ENCODE assay signal across 24 cellular contexts in genomic region chr2:59034791-59035190, GRCh38.
DNase-seq lines count a peak whose midpoint lies in the region; ATAC-seq, FAIRE-seq and TF ChIP-seq lines count a peak whose summit lies in the region.
"Had no signal": no experiment of that assay in that cellular context is flagged by ENCODE, and none has a peak within 500 bp of the region (broad histone marks: within the 10 kb centered on the region; RNA-seq: fewer than 3 reads in every experiment).

No MANE protein-coding gene starts in this region.

- no peak for TF ChIP-seq CTCF in A549 (IDR thresholded peaks at IDR 0.05)
- no peak for TF ChIP-seq CTCF in WTC11 (IDR thresholded peaks at IDR 0.05)
- no peak for TF ChIP-seq CTCF in right atrium auricular region (IDR thresholded peaks at IDR 0.05)

- H3K18ac ChIP-seq in mesendoderm (ENCODE audit: low read length), result no peak overlapping the region

- H2BK15ac ChIP-seq in mesendoderm (replicated peaks; ENCODE audit: low read depth), result no peak overlapping the region

- TF ChIP-seq POLR2A in A549 (IDR thresholded peaks at IDR 0.05; ENCODE audit: low read length), result no peak

- no peaks in the 10 kb centered on the region for H3K4me1 ChIP-seq in A549
- no peaks in the 10 kb centered on the region for H3K4me1 ChIP-seq in mesendoderm (ENCODE audit: control insufficient read depth, low read depth, low read length)
- no peaks in the 10 kb centered on the region for H3K4me1 ChIP-seq in right atrium auricular region
- H3K4me1 ChIP-seq: esophagus squamous epithelium had no signal

- H3K4me1 Mint-ChIP-seq in WTC11, result no peaks in the 10 kb centered on the region

- H3K27ac ChIP-seq in A549 (no peak overlapping the region), mesendoderm (ENCODE audit: low read depth, low read length) (no peak overlapping the region), right atrium auricular region (no peak overlapping the region)
- H3K27ac ChIP-seq: esophagus squamous epithelium, neutrophil, thoracic aorta had no signal

- no peak overlapping the region for H3K9ac ChIP-seq in mesendoderm (ENCODE audit: low read length)

- CTCF ChIA-PET in A549 (lab: Yijun Ruan, JAX) (interaction anchor here (1.7 kb wide), 1 partner anchor 10 kb away, joined by 6 read pairs; no protein-coding TSS in a partner anchor), WTC11 (lab: Charles Lee) (interaction anchor here (3.2 kb wide), 1 partner anchor 9 kb away, joined by 10 read pairs; no protein-coding TSS in a partner anchor)

- H3K79me2 ChIP-seq in mesendoderm (ENCODE audit: control insufficient read depth, insufficient read depth, low read length), result no peaks in the 10 kb centered on the region

- H3K27ac Mint-ChIP-seq in WTC11, result no peak overlapping the region
- H3K27ac Mint-ChIP-seq: activated CD4-positive, alpha-beta memory T cell treated with anti-CD3 and anti-CD28 coated beads for 36 hours; CD4-positive, alpha-beta T cell had no signal

- no peak for TF ChIP-seq EP300 in A549 (IDR thresholded peaks at IDR 0.05)

- H3K4me2 ChIP-seq in A549 (no peak overlapping the region), mesendoderm (ENCODE audit: low read length) (no peak overlapping the region)

- DNase-seq in A549 (ENCODE audit: low read depth in 1 of 2, low spot score in 1 of 2), result no peak
- peak; percentile 1 for DNase-seq in EL
- DNase-seq in WTC11 (ENCODE audit: low spot score), result no peak
- DNase-seq in mesendoderm, result peak; percentile 10
- no peak for DNase-seq in occipital lobe (lab: John Stamatoyannopoulos, UW)
- DNase-seq in right atrium auricular region (ENCODE audit: low spot score), result no peak
- DNase-seq: activated CD4-positive, alpha-beta memory T cell treated with anti-CD3 and anti-CD28 coated beads for 36 hours; activated naive CD4-positive, alpha-beta T cell; activated T-cell treated with anti-CD3 and anti-CD28 coated beads for 4 hours; anterior cingulate cortex; CD4-positive, alpha-beta T cell; effector memory CD4-positive, alpha-beta T cell; esophagus squamous epithelium; glutamatergic neuron; GOT3; NCI-H1105; NCI-H2171 treated with DMSO at 0.1 percent for 48 hours; NK-92 treated with Interleukin-12 subunit alpha and Interleukin-12 subunit beta, amount 100 ng/mL, for 24 hours; stimulated activated CD4-positive, alpha-beta T cell treated with anti-CD3 and anti-CD28 coated beads, Interleukin-12 subunit alpha, Interleukin-12 subunit beta, amount 100 ng/mL, for 4 hours had no signal

- H3K4ac ChIP-seq in mesendoderm (ENCODE audit: low read depth, low read length), result no peak overlapping the region

- H3K36me3 ChIP-seq in mesendoderm (ENCODE audit: control insufficient read depth, insufficient read depth, low read length) (no peaks in the 10 kb centered on the region), right atrium auricular region (no peaks in the 10 kb centered on the region)
- H3K36me3 ChIP-seq: esophagus squamous epithelium, neutrophil, thoracic aorta had no signal

- no peak overlapping the region for H2AK5ac ChIP-seq in mesendoderm (ENCODE audit: low read length)

- H3K79me1 ChIP-seq in mesendoderm (ENCODE audit: low read length), result no peaks in the 10 kb centered on the region

- no peaks in the 10 kb centered on the region for H3K27me3 Mint-ChIP-seq in WTC11 (ENCODE audit: low read depth)
- H3K27me3 Mint-ChIP-seq: activated CD4-positive, alpha-beta memory T cell treated with anti-CD3 and anti-CD28 coated beads for 36 hours; CD4-positive, alpha-beta T cell had no signal

- no peaks in the 10 kb centered on the region for H3K27me3 ChIP-seq in mesendoderm (ENCODE audit: insufficient read depth, low read length, poor library complexity)
- no peaks in the 10 kb centered on the region for H3K27me3 ChIP-seq in right atrium auricular region
- H3K27me3 ChIP-seq: neutrophil had no signal

- no peak overlapping the region for H4K5ac ChIP-seq in mesendoderm (ENCODE audit: low read length)

- no peak for FAIRE-seq in A549 (lab: Jason Lieb, UNC)
- FAIRE-seq: RCC 7860 had no signal

- POLR2A ChIA-PET in A549 (lab: Yijun Ruan, JAX), result no interaction called here
- POLR2A ChIA-PET in WTC11 (lab: Charles Lee), result no interaction called here

- H3K23ac ChIP-seq in mesendoderm (ENCODE audit: low read length), result no peak overlapping the region

- no peak overlapping the region for H3K4me3 Mint-ChIP-seq in WTC11
- H3K4me3 Mint-ChIP-seq: activated CD4-positive, alpha-beta memory T cell treated with anti-CD3 and anti-CD28 coated beads for 36 hours; CD4-positive, alpha-beta T cell had no signal

- H3K4me3 ChIP-seq in A549 (no peak overlapping the region), mesendoderm (ENCODE audit: low read length) (no peak overlapping the region), right atrium auricular region (no peak overlapping the region)
- H3K4me3 ChIP-seq: esophagus squamous epithelium, thoracic aorta had no signal

- WGBS in A549 (ENCODE audit: missing lambda C conversion rate), result 0% methylated on average over 2 of the region's 2 CpGs
- WGBS in mesendoderm (ENCODE audit: extremely low coverage, insufficient coverage, low lambda C conversion rate), result no CpG with 5 or more reads among the region's 2 CpGs

- H3K56ac ChIP-seq in mesendoderm (ENCODE audit: low read length), result no peak overlapping the region

- H2BK5ac ChIP-seq in mesendoderm (ENCODE audit: low read length), result no peak overlapping the region

- ATAC-seq in A549, result peak; percentile 24 to 49; a peak in 4 of 6 replicates
- ATAC-seq in WTC11, result peak; percentile 48
- ATAC-seq in HG03354 (IDR thresholded peaks at IDR 0.05; ENCODE audit: poor library complexity, severe bottlenecking, unreplicated experiment), result no peak
- no peak for ATAC-seq in HG02763 (IDR thresholded peaks at IDR 0.05; ENCODE audit: unreplicated experiment)

- H3K9me3 ChIP-seq in A549 (0 out of 3 replicates have a peak, but pooled peaks cover 5% of the 10 kb centered on the region), right atrium auricular region (no peaks in the 10 kb centered on the region)
- H3K9me3 ChIP-seq: neutrophil, thoracic aorta had no signal

- no peaks in the 10 kb centered on the region for H3K36me3 Mint-ChIP-seq in WTC11
- H3K36me3 Mint-ChIP-seq: activated CD4-positive, alpha-beta memory T cell treated with anti-CD3 and anti-CD28 coated beads for 36 hours had no signal

- H3K9me3 Mint-ChIP-seq in WTC11, result peaks cover 7% of the 10 kb centered on the region; the same call in 1 of the 2 replicates

- no peak for TF ChIP-seq RAD21 in A549 (conservative IDR thresholded peaks at IDR 0.05 in 1 of 2, IDR thresholded peaks at IDR 0.05 in 1 of 2)

- no peak overlapping the region for H4K8ac ChIP-seq in mesendoderm (ENCODE audit: low read depth, low read length)

- no peak overlapping the region for H2BK120ac ChIP-seq in mesendoderm (ENCODE audit: low read depth, low read length)

TF ChIP-seq in A549, 52 proteins besides CTCF, POLR2A, EP300 and RAD21 (continues in another document):
- no peak for TF ChIP-seq JUNB (IDR thresholded peaks at IDR 0.05)
- TF ChIP-seq, protein P1, sequence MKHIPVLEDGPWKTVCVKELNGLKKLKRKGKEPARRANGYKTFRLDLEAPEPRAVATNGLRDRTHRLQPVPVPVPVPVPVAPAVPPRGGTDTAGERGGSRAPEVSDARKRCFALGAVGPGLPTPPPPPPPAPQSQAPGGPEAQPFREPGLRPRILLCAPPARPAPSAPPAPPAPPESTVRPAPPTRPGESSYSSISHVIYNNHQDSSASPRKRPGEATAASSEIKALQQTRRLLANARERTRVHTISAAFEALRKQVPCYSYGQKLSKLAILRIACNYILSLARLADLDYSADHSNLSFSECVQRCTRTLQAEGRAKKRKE (CRISPR knock-in tag; IDR thresholded peaks at IDR 0.05; ENCODE audit: low read depth), result no peak
- no peak for TF ChIP-seq JUN (IDR thresholded peaks at IDR 0.05)
- no peak for TF ChIP-seq ZFP36 (IDR thresholded peaks at IDR 0.05; ENCODE audit: borderline replicate concordance, partially characterized antibody)
- TF ChIP-seq RNF2 (IDR thresholded peaks at IDR 0.05; ENCODE audit: borderline replicate concordance, low read depth), result no peak
- TF ChIP-seq PHF8 (IDR thresholded peaks at IDR 0.05; ENCODE audit: borderline replicate concordance, low read depth), result no peak
- TF ChIP-seq TFCP2L1 (CRISPR knock-in tag; IDR thresholded peaks at IDR 0.05), result no peak
- TF ChIP-seq ELK1 (IDR thresholded peaks at IDR 0.05; ENCODE audit: low read depth, low read length), result no peak

TF ChIP-seq in WTC11, 78 proteins besides CTCF, POLR2A, EP300 and RAD21 (continues in another document):
- no peak for TF ChIP-seq ATF3 (CRISPR knock-in tag; conservative IDR thresholded peaks at IDR 0.05)
- TF ChIP-seq, protein P2, sequence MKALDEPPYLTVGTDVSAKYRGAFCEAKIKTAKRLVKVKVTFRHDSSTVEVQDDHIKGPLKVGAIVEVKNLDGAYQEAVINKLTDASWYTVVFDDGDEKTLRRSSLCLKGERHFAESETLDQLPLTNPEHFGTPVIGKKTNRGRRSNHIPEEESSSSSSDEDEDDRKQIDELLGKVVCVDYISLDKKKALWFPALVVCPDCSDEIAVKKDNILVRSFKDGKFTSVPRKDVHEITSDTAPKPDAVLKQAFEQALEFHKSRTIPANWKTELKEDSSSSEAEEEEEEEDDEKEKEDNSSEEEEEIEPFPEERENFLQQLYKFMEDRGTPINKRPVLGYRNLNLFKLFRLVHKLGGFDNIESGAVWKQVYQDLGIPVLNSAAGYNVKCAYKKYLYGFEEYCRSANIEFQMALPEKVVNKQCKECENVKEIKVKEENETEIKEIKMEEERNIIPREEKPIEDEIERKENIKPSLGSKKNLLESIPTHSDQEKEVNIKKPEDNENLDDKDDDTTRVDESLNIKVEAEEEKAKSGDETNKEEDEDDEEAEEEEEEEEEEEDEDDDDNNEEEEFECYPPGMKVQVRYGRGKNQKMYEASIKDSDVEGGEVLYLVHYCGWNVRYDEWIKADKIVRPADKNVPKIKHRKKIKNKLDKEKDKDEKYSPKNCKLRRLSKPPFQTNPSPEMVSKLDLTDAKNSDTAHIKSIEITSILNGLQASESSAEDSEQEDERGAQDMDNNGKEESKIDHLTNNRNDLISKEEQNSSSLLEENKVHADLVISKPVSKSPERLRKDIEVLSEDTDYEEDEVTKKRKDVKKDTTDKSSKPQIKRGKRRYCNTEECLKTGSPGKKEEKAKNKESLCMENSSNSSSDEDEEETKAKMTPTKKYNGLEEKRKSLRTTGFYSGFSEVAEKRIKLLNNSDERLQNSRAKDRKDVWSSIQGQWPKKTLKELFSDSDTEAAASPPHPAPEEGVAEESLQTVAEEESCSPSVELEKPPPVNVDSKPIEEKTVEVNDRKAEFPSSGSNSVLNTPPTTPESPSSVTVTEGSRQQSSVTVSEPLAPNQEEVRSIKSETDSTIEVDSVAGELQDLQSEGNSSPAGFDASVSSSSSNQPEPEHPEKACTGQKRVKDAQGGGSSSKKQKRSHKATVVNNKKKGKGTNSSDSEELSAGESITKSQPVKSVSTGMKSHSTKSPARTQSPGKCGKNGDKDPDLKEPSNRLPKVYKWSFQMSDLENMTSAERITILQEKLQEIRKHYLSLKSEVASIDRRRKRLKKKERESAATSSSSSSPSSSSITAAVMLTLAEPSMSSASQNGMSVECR (CRISPR knock-in tag; IDR thresholded peaks at IDR 0.05; ENCODE audit: borderline replicate concordance), result no peak

Comparison
In these comparisons a context has a peak if more than half of its experiments do, and no peak if none do; other contexts are left out.
1. ATAC-seq: peak in A549 (2 of 2) and WTC11 (single experiment); none in HG03354 (single experiment) and HG02763 (single experiment).
2. DNase-seq: peak in EL (single experiment) and mesendoderm (single experiment); none in A549 (0 of 2), WTC11 (single experiment), occipital lobe (single experiment) and right atrium auricular region (single experiment).